Comparison of ENCODE assay signal across 24 cellular contexts in genomic region chr10:54703086-54703485, GRCh38.
"Had no signal": no experiment of that assay in that cellular context is flagged by ENCODE, and none has a peak within 500 bp of the region (broad histone marks: within the 10 kb centered on the region; RNA-seq: fewer than 3 reads in every experiment).

No MANE protein-coding gene starts in this region.

- H3K4me3 Mint-ChIP-seq: activated CD8-positive, alpha-beta T cell treated with anti-CD3 and anti-CD28 coated beads, Interleukin-2, amount 10 ng/mL, durations not matched to agents 7 days and 5 days; activated naive CD8-positive, alpha-beta T cell treated with anti-CD3 and anti-CD28 coated beads, Interleukin-2, amount 50 U/mL, for 24 hours; activated T-helper 1 cell treated with anti-CD3 and anti-CD28 coated beads, Interleukin-12 subunit alpha, Interleukin-12 subunit beta, Interleukin-2, Interleukin-4 antibody, amounts not matched to agents 30 ng/mL and 10 ng/mL and 1 ng/mL, durations not matched to agents 14 hours and 24 hours and 36 hours; endodermal cell; naive thymus-derived CD4-positive, alpha-beta T cell; neural crest cell; stimulated activated naive B cell treated with anti-CD40 and anti-IgM and Interleukin-4, amounts not matched to agents 10 μg/mL and 1 μg/mL and 100 μg/mL, for 72 hours; T-helper 17 cell had no signal

- H3K36me3 ChIP-seq: breast epithelium, lower lobe of right lung, uterus had no signal

- H3K27me3 Mint-ChIP-seq: activated naive CD8-positive, alpha-beta T cell treated with anti-CD3 and anti-CD28 coated beads, Interleukin-2, amount 50 U/mL, for 24 hours; naive thymus-derived CD4-positive, alpha-beta T cell; stimulated activated naive B cell treated with anti-CD40 and anti-IgM and Interleukin-4, amounts not matched to agents 10 μg/mL and 1 μg/mL and 100 μg/mL, for 72 hours; T-helper 17 cell had no signal

- H3K36me3 Mint-ChIP-seq: naive thymus-derived CD4-positive, alpha-beta T cell; stimulated activated naive B cell treated with anti-CD40 and anti-IgM and Interleukin-4, amounts not matched to agents 10 μg/mL and 1 μg/mL and 100 μg/mL, for 72 hours had no signal

- H3K4me1 Mint-ChIP-seq: activated naive CD8-positive, alpha-beta T cell treated with anti-CD3 and anti-CD28 coated beads, Interleukin-2, amount 50 U/mL, for 24 hours; endodermal cell; naive thymus-derived CD4-positive, alpha-beta T cell; neural crest cell; stimulated activated naive B cell treated with anti-CD40 and anti-IgM and Interleukin-4, amounts not matched to agents 10 μg/mL and 1 μg/mL and 100 μg/mL, for 72 hours; T-helper 17 cell had no signal

- H3K4me2 ChIP-seq: hepatocyte had no signal

- H3K79me2 ChIP-seq: hepatocyte had no signal

- H3K27me3 ChIP-seq: breast epithelium, hepatocyte, uterus had no signal

- H3K27ac ChIP-seq: breast epithelium, coronary artery, hepatocyte, lower lobe of right lung, uterus, VCaP had no signal

- DNase-seq: activated CD4-positive, alpha-beta T cell treated with anti-CD3 and anti-CD28 coated beads for 1 hour; activated CD4-positive, alpha-beta T cell treated with anti-CD3 and anti-CD28 coated beads, Interleukin-2, amount 50 U/mL, for 1 hour; activated CD8-positive, alpha-beta T cell treated with anti-CD3 and anti-CD28 coated beads, Interleukin-2, amount 10 ng/mL, durations not matched to agents 7 days and 5 days; activated gamma-delta T cell; activated naive CD4-positive, alpha-beta T cell treated with anti-CD3 and anti-CD28 coated beads, Interleukin-2, amount 50 U/mL, for 16 hours; activated naive CD8-positive, alpha-beta T cell treated with anti-CD3 and anti-CD28 coated beads, Interleukin-2, amount 50 U/mL, for 24 hours; endodermal cell; foreskin fibroblast; kidney; lower lobe of right lung; naive thymus-derived CD4-positive, alpha-beta T cell; posterior cingulate gyrus; stimulated activated CD4-positive, alpha-beta T cell treated with anti-CD3 and anti-CD28 coated beads, Interleukin-2, amount 100 ng/mL, for 48 hours; stimulated activated CD8-positive, alpha-beta memory T cell treated with anti-CD3 and anti-CD28 coated beads, Interleukin-4, amount 100 ng/mL, for 48 hours; stimulated activated naive B cell treated with anti-CD40 and anti-IgM and Interleukin-4, amounts not matched to agents 10 μg/mL and 1 μg/mL and 100 μg/mL, for 72 hours; T-helper 17 cell; trophoblast cell; uterus had no signal

- ATAC-seq: activated CD8-positive, alpha-beta T cell treated with anti-CD3 and anti-CD28 coated beads, Interleukin-2, amount 10 ng/mL, durations not matched to agents 7 days and 5 days; activated naive CD8-positive, alpha-beta T cell treated with anti-CD3 and anti-CD28 coated beads, Interleukin-2, amount 50 U/mL, for 24 hours; lower lobe of right lung; naive thymus-derived CD4-positive, alpha-beta T cell; stimulated activated naive B cell treated with anti-CD40 and anti-IgM and Interleukin-4, amounts not matched to agents 10 μg/mL and 1 μg/mL and 100 μg/mL, for 72 hours; T-helper 17 cell had no signal

- H3K27ac Mint-ChIP-seq: activated CD8-positive, alpha-beta T cell treated with anti-CD3 and anti-CD28 coated beads, Interleukin-2, amount 10 ng/mL, durations not matched to agents 7 days and 5 days; activated naive CD8-positive, alpha-beta T cell treated with anti-CD3 and anti-CD28 coated beads, Interleukin-2, amount 50 U/mL, for 24 hours; activated T-helper 1 cell treated with anti-CD3 and anti-CD28 coated beads, Interleukin-12 subunit alpha, Interleukin-12 subunit beta, Interleukin-2, Interleukin-4 antibody, amounts not matched to agents 30 ng/mL and 10 ng/mL and 1 ng/mL, durations not matched to agents 14 hours and 24 hours and 36 hours; endodermal cell; naive thymus-derived CD4-positive, alpha-beta T cell; stimulated activated naive B cell treated with anti-CD40 and anti-IgM and Interleukin-4, amounts not matched to agents 10 μg/mL and 1 μg/mL and 100 μg/mL, for 72 hours; T-helper 17 cell had no signal

- H3K4me3 ChIP-seq: breast epithelium, coronary artery, hepatocyte, lower lobe of right lung, uterus had no signal

- H3K4me1 ChIP-seq: breast epithelium, lower lobe of right lung, uterus had no signal
